ENCODE assay signal across 8 cellular contexts in genomic region chr7:76359111-76359986, GRCh38. TPM values are rescaled to one million over a fixed set of nuclear protein-coding genes. Genes with fewer than 3 reads are reported as not detected.
A peak's percentile ranks its signal among the peaks of the same experiment; 100 is the strongest.
DNase-seq lines count a peak whose midpoint lies in the region; ATAC-seq and TF ChIP-seq lines count a peak whose summit lies in the region.

No MANE protein-coding gene starts in this region.

- H3K9me3 ChIP-seq in HUES6 (ENCODE audit: control insufficient read depth, insufficient read depth, low read depth, low read length) = peaks cover 9% of the 10 kb centered on the region; the same call in 1 of the 2 replicates
- H3K9me3 ChIP-seq in NT2/D1 (ENCODE audit: insufficient read depth, low read length) = no peaks in the 10 kb centered on the region
- peaks cover 19% of the 10 kb centered on the region for H3K9me3 ChIP-seq in endodermal cell (ENCODE audit: control insufficient read depth, low read length)
- H3K9me3 ChIP-seq in mesodermal cell (ENCODE audit: control insufficient read depth, low read length) = peaks cover 10% of the 10 kb centered on the region

- DNase-seq in D341Med (ENCODE audit: low spot score) (peak; percentile 97), NT2/D1 (ENCODE audit: low read depth, low spot score) (peak; percentile 98), endodermal cell (peak; percentile 100)
- DNase-seq in activated CD8-positive, alpha-beta memory T cell treated with anti-CD3 and anti-CD28 coated beads, Interleukin-2, amount 50 U/mL, for 24 hours (ENCODE audit: extremely low read depth) = peak; percentile 88
- peak; percentile 91 to 92 for DNase-seq in stimulated activated CD8-positive, alpha-beta memory T cell treated with anti-CD3 and anti-CD28 coated beads, Interleukin-15, amount 100 ng/mL, for 4 hours (ENCODE audit: low read depth in 2 of 2)

- peak overlapping the region; percentile 91 for H3K4me3 ChIP-seq in HUES6 (ENCODE audit: low read depth, low read length)
- peak overlapping the region; percentile 91 for H3K4me3 ChIP-seq in NT2/D1 (ENCODE audit: insufficient read length, low read depth)
- H3K4me3 ChIP-seq in endodermal cell (ENCODE audit: low read length) = peak overlapping the region; percentile 96
- peak overlapping the region; percentile 98 for H3K4me3 ChIP-seq in mesodermal cell (ENCODE audit: extremely low read depth, insufficient read depth, low read length, poor library complexity, severe bottlenecking)

- H3K4me1 Mint-ChIP-seq in endodermal cell = peaks cover 23% of the 10 kb centered on the region

- peak; percentile 87 for ATAC-seq in GM21447 (IDR thresholded peaks at IDR 0.05; ENCODE audit: unreplicated experiment)

- 2 to 4% methylated on average over 11 to 41 of the region's 41 CpGs for WGBS in endodermal cell (ENCODE audit: insufficient coverage in 1 of 2, insufficient read length in 1 of 2), 2 experiments
- WGBS in mesodermal cell (ENCODE audit: insufficient coverage in 2 of 2), 2 experiments = 2 to 4% methylated on average over 24 to 27 of the region's 41 CpGs

- peak; percentile 79 for TF ChIP-seq CTCF in endodermal cell (conservative IDR thresholded peaks at IDR 0.05)

- peak overlapping the region; percentile 98 for H3K9ac ChIP-seq in HUES6 (ENCODE audit: low read length)
- H3K9ac ChIP-seq in NT2/D1 (ENCODE audit: insufficient read length, low read depth) = peak overlapping the region; percentile 99
- H3K9ac ChIP-seq in endodermal cell (ENCODE audit: extremely low read depth, low read length, poor library complexity, severe bottlenecking) = peak overlapping the region; percentile 88

- no peaks in the 10 kb centered on the region for H3K27me3 ChIP-seq in HUES6 (ENCODE audit: control insufficient read depth, insufficient read depth, low read length)
- H3K27me3 ChIP-seq in NT2/D1 (ENCODE audit: insufficient read depth, insufficient read length) = no peaks in the 10 kb centered on the region
- no peaks in the 10 kb centered on the region for H3K27me3 ChIP-seq in endodermal cell (ENCODE audit: control insufficient read depth, insufficient read depth, low read length, poor library complexity, severe bottlenecking)

- peaks cover 27% of the 10 kb centered on the region for H3K36me3 Mint-ChIP-seq in endodermal cell (ENCODE audit: low read depth)

- peak overlapping the region; percentile 91 for H3K4me3 Mint-ChIP-seq in endodermal cell

- H3K4me1 ChIP-seq in HUES6 (ENCODE audit: control insufficient read depth, insufficient read depth, low read length) = peaks cover 16% of the 10 kb centered on the region
- H3K4me1 ChIP-seq in NT2/D1 (ENCODE audit: insufficient read depth, insufficient read length) = no peaks in the 10 kb centered on the region
- H3K4me1 ChIP-seq in endodermal cell (ENCODE audit: control insufficient read depth, insufficient read depth, low read length) = no peaks in the 10 kb centered on the region
- H3K4me1 ChIP-seq in mesodermal cell (ENCODE audit: control insufficient read depth, insufficient read depth, low read length, poor library complexity, severe bottlenecking) = peaks cover 6% of the 10 kb centered on the region

- H3K27ac ChIP-seq in HUES6 (ENCODE audit: low read depth, low read length) (peak overlapping the region; percentile 98), endodermal cell (ENCODE audit: low read depth, low read length) (peak overlapping the region; percentile 97), mesodermal cell (ENCODE audit: low read depth, low read length, severe bottlenecking) (peak overlapping the region; percentile 98)

- H3K36me3 ChIP-seq in HUES6 (ENCODE audit: control insufficient read depth, insufficient read depth, low read length) (peaks cover 36% of the 10 kb centered on the region), NT2/D1 (ENCODE audit: insufficient read depth, insufficient read length, low read length) (peaks cover 36% of the 10 kb centered on the region), endodermal cell (ENCODE audit: control insufficient read depth, insufficient read depth, low read length) (peaks cover 34% of the 10 kb centered on the region), mesodermal cell (ENCODE audit: control insufficient read depth, insufficient read depth, low read length) (peaks cover 30% of the 10 kb centered on the region)

- H3K27me3 Mint-ChIP-seq in endodermal cell (ENCODE audit: insufficient read depth) = no peaks in the 10 kb centered on the region

- peaks cover 16% of the 10 kb centered on the region for H3K9me3 Mint-ChIP-seq in endodermal cell

- peak overlapping the region; percentile 98 for H3K27ac Mint-ChIP-seq in endodermal cell

RNA-seq across cellular contexts. Expression of gene YWHAG, which starts 0.6 kb away (rescaled TPM):
- 100 to 1,000 TPM; 148 TPM for total RNA-seq in endodermal cell
- polyA plus RNA-seq in endodermal cell (2013, experiment 1 of 2) = 163 TPM
- polyA plus RNA-seq in endodermal cell (2013, experiment 2 of 2) = 160 TPM
- polyA plus RNA-seq in mesodermal cell (2013, experiment 1 of 2) = 129 TPM
- polyA plus RNA-seq in mesodermal cell (2013, experiment 2 of 2) = 124 TPM

RNA-seq across cellular contexts. Expression of gene SSC4D, which starts 50.1 kb away (rescaled TPM):
- total RNA-seq in endodermal cell = 10 to 100 TPM; 21.9 to 44.5 TPM
- 9.5 TPM for polyA plus RNA-seq in endodermal cell (2013, experiment 1 of 2)
- polyA plus RNA-seq in endodermal cell (2013, experiment 2 of 2) = 8.4 TPM
- 6.4 TPM for polyA plus RNA-seq in mesodermal cell (2013, experiment 1 of 2)
- 5.2 TPM for polyA plus RNA-seq in mesodermal cell (2013, experiment 2 of 2)

RNA-seq across cellular contexts. Expression of gene HSPB1, which starts 56.9 kb away (rescaled TPM):
- 100 to 1,000 TPM; 244 to 248 TPM for total RNA-seq in endodermal cell
- 401 TPM for polyA plus RNA-seq in endodermal cell (2013, experiment 1 of 2)
- 422 TPM for polyA plus RNA-seq in endodermal cell (2013, experiment 2 of 2)
- 475 TPM for polyA plus RNA-seq in mesodermal cell (2013, experiment 1 of 2)
- 398 TPM for polyA plus RNA-seq in mesodermal cell (2013, experiment 2 of 2)

Comparison
In these comparisons a context has a peak if more than half of its experiments do, and no peak if none do; other contexts are left out.
1. Peak in every context shown above with its lines: DNase-seq, ATAC-seq, H3K4me3 ChIP-seq and H3K27ac ChIP-seq.